In the genomic region with DNA sequence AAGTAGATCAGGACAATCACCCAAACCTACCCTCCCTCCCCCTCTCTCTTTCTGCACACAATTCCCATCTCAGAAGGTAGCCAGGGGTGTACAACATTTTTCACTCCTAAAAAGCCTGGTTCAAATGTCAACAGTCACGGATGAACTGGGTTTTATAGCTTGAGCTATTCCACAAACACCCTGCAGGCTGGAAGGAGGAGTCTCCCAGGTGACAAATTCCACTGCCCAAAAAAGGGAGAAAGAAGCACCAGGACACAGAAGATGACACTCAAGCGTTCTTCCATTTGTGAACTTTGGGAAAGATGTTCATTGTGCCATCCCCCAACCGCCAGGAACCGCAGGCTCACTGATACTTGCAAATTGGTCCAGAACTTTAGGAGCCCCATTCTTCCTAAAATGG, we compare ENCODE assay signal across 20 cellular contexts.
DNase-seq lines count a peak whose midpoint lies in the region; ATAC-seq, FAIRE-seq and TF ChIP-seq lines count a peak whose summit lies in the region.
"Had no signal": no experiment of that assay in that cellular context is flagged by ENCODE, and none has a peak within 500 bp of the region (broad histone marks: within the 10 kb centered on the region; RNA-seq: fewer than 3 reads in every experiment).

No MANE protein-coding gene starts in this region.

- H3K27ac ChIP-seq in HepG2 (ENCODE audit: extremely low read length, insufficient read depth, low read length) (no peak overlapping the region), right lobe of liver (no peak overlapping the region), HEK293 (ENCODE audit: extremely low read depth, low read depth, low read length) (no peak overlapping the region)
- H3K27ac ChIP-seq: C4-2B, GM23248, HL-60 had no signal

- no TSS peak for BruUV-seq in HepG2 (replicated peaks; lab: Mats Ljungman, UMichigan)

- in situ Hi-C loops in HepG2 (cut with HindIII; ENCODE audit: extremely low pct_ligation_motif_present, low pct_unique_long_range_greater_than_20kb) = no loop called here

- H3K4me1 ChIP-seq in HepG2 (ENCODE audit: insufficient read depth, low read length) (peaks cover 24% of the 10 kb centered on the region), right lobe of liver (no peaks in the 10 kb centered on the region), HEK293 (ENCODE audit: control insufficient read depth, insufficient read depth, low read length) (no peaks in the 10 kb centered on the region)
- H3K4me1 ChIP-seq: BE2C had no signal

- peaks cover 3% of the 10 kb centered on the region for H3K27me3 Mint-ChIP-seq in endothelial cell (ENCODE audit: unreplicated experiment)
- H3K27me3 Mint-ChIP-seq: CD4-positive, alpha-beta T cell had no signal

- FAIRE-seq in HepG2 (lab: Jason Lieb, UNC) = no peak
- FAIRE-seq: GM12892, GM18507, K562 had no signal

- peaks cover 6 to 9% of the 10 kb centered on the region in 2 experiments; a peak in 4 of 5 replicates for H3K36me3 ChIP-seq in HepG2 (replicated peaks in 1 of 2; ENCODE audit: control insufficient read depth in 1 of 2, insufficient read depth in 2 of 2, low read length in 2 of 2)
- no peaks in the 10 kb centered on the region for H3K36me3 ChIP-seq in right lobe of liver
- peaks cover 3 to 25% of the 10 kb centered on the region in 2 experiments; a peak in 2 of 3 replicates for H3K36me3 ChIP-seq in HEK293 (ENCODE audit: control insufficient read depth in 2 of 2, insufficient read depth in 1 of 2, low read length in 2 of 2)
- H3K36me3 ChIP-seq: BE2C had no signal

- no peaks in the 10 kb centered on the region for H3K79me2 ChIP-seq in HepG2 (ENCODE audit: insufficient read depth, low read length)

- DNase-seq in HepG2 (ENCODE audit: low spot score) (no peak), right lobe of liver (no peak), endothelial cell (ENCODE audit: low spot score) (no peak)
- DNase-seq: ACHN; BE2C; CD4-positive, alpha-beta T cell; DMS153; DMS79; GDM1; GM23248; HCEC 1CT; IMR-90 had no signal

- H4K20me1 ChIP-seq in HepG2 (ENCODE audit: insufficient read depth, low read length) = no peaks in the 10 kb centered on the region

- TF ChIP-seq CTCF in HepG2 (CRISPR knock-in tag; IDR thresholded peaks at IDR 0.05) (no peak), right lobe of liver (IDR thresholded peaks at IDR 0.05) (no peak), HEK293 (tag by site-specific recombination; IDR thresholded peaks at IDR 0.05) (no peak), endothelial cell (IDR thresholded peaks at IDR 0.05; ENCODE audit: unreplicated experiment) (no peak)

- no peaks in the 10 kb centered on the region for H3K9me3 Mint-ChIP-seq in endothelial cell (ENCODE audit: unreplicated experiment)
- H3K9me3 Mint-ChIP-seq: CD4-positive, alpha-beta T cell had no signal

- no peak overlapping the region for H2AFZ ChIP-seq in HepG2 (ENCODE audit: low read length)
- H2AFZ ChIP-seq: GM23248 had no signal

- POLR2A ChIA-PET in HepG2 (lab: Yijun Ruan, JAX) (interaction anchor here (0.6 kb wide), 1 partner anchor 413 kb away, joined by 3 read pairs; no protein-coding TSS in a partner anchor), HEK293 (lab: Yijun Ruan, JAX) (interaction anchor here (0.7 kb wide), 1 partner anchor 17 kb away, joined by 3 read pairs; no protein-coding TSS in a partner anchor)

- TF ChIP-seq POLR2A in HepG2 (IDR thresholded peaks at IDR 0.05; ENCODE audit: insufficient read depth in 1 of 2, low read depth in 2 of 2, low read length in 2 of 2) = no peak
- TF ChIP-seq POLR2A in right lobe of liver (IDR thresholded peaks at IDR 0.05) = no peak

- H3K4me3 ChIP-seq in HepG2 (replicated peaks in 1 of 3; ENCODE audit: insufficient read depth in 1 of 3, low read depth in 2 of 3, low read length in 3 of 3) (no peak overlapping the region), right lobe of liver (no peak overlapping the region), HEK293 (ENCODE audit: low read depth, low read length) (no peak overlapping the region)
- H3K4me3 ChIP-seq: GM23248, K562 had no signal

- WGBS in HepG2 (ENCODE audit: low lambda C conversion rate) = 86% methylated on average over 4 of the region's 4 CpGs
- 94% methylated on average over 3 of the region's 4 CpGs for WGBS in right lobe of liver (ENCODE audit: insufficient coverage, low coverage, low lambda C conversion rate, missing lambda C conversion rate)

- no peak for ATAC-seq in HepG2
- ATAC-seq in right lobe of liver = no peak
- no peak for ATAC-seq in HG03469 (IDR thresholded peaks at IDR 0.05; ENCODE audit: unreplicated experiment)
- no peak for ATAC-seq in HG03378 (IDR thresholded peaks at IDR 0.05; ENCODE audit: unreplicated experiment)
- ATAC-seq: K562 had no signal

- H3K27me3 ChIP-seq in HepG2 (ENCODE audit: control insufficient read depth in 1 of 2, insufficient read depth in 2 of 2, low read length in 2 of 2) (no peaks in the 10 kb centered on the region), right lobe of liver (no peaks in the 10 kb centered on the region)
- H3K27me3 ChIP-seq: BE2C had no signal

- no peak for TF ChIP-seq RAD21 in HepG2 (CRISPR knock-in tag; IDR thresholded peaks at IDR 0.05)

- H3K36me3 Mint-ChIP-seq in endothelial cell (ENCODE audit: low read depth, unreplicated experiment) = peaks cover 2% of the 10 kb centered on the region

- H3K9ac ChIP-seq in HepG2 (ENCODE audit: insufficient read depth, low read depth, low read length) = no peak overlapping the region
- H3K9ac ChIP-seq: GM23248 had no signal

- H3K9me3 ChIP-seq in HepG2 (ENCODE audit: low read length) (no peaks in the 10 kb centered on the region), right lobe of liver (no peaks in the 10 kb centered on the region), HEK293 (ENCODE audit: control insufficient read depth, insufficient read depth, low read depth, low read length) (no peaks in the 10 kb centered on the region)
- H3K9me3 ChIP-seq: BE2C had no signal

- H3K27ac Mint-ChIP-seq in endothelial cell (ENCODE audit: unreplicated experiment) = peak overlapping the region; percentile 18
- H3K27ac Mint-ChIP-seq: CD4-positive, alpha-beta T cell had no signal

- H3K4me3 Mint-ChIP-seq in endothelial cell (ENCODE audit: unreplicated experiment) = no peak overlapping the region
- H3K4me3 Mint-ChIP-seq: CD4-positive, alpha-beta T cell had no signal

- TF ChIP-seq EP300 in HepG2 (IDR thresholded peaks at IDR 0.05; ENCODE audit: low read depth in 2 of 2, low read length in 2 of 2) = no peak
- no peak for TF ChIP-seq EP300 in HepG2 (CRISPR knock-in tag; IDR thresholded peaks at IDR 0.05; ENCODE audit: borderline replicate concordance)

- H3K4me1 Mint-ChIP-seq in endothelial cell (ENCODE audit: unreplicated experiment) = peaks cover 17% of the 10 kb centered on the region

- intact Hi-C loops in HepG2 (cut with micrococcal nuclease; ENCODE audit: unreplicated experiment) (no loop called here), right lobe of liver (cut with DNase I) (no loop called here)

- CTCF ChIA-PET in HepG2 (lab: Yijun Ruan, JAX; ENCODE audit: low intra/inter-chr PET ratio, low total read pairs) = no interaction called here
- CTCF ChIA-PET in HEK293 (lab: Yijun Ruan, JAX) = interaction anchor here (0.6 kb wide), 1 partner anchor 496 kb away, joined by 3 read pairs; no protein-coding TSS in a partner anchor

- no peak overlapping the region for H3K4me2 ChIP-seq in HepG2 (ENCODE audit: low read depth, low read length)

TF ChIP-seq in HepG2, 621 proteins besides CTCF, POLR2A, EP300 and RAD21:
- TF ChIP-seq SRF (IDR thresholded peaks at IDR 0.05; ENCODE audit: low read depth, low read length) (peak; percentile 78), FOXC1 (CRISPR knock-in tag; IDR thresholded peaks at IDR 0.05; ENCODE audit: borderline replicate concordance) (no peak)

TF ChIP-seq in HEK293, 187 proteins besides CTCF, POLR2A, EP300 and RAD21:
- TF ChIP-seq, protein P1, sequence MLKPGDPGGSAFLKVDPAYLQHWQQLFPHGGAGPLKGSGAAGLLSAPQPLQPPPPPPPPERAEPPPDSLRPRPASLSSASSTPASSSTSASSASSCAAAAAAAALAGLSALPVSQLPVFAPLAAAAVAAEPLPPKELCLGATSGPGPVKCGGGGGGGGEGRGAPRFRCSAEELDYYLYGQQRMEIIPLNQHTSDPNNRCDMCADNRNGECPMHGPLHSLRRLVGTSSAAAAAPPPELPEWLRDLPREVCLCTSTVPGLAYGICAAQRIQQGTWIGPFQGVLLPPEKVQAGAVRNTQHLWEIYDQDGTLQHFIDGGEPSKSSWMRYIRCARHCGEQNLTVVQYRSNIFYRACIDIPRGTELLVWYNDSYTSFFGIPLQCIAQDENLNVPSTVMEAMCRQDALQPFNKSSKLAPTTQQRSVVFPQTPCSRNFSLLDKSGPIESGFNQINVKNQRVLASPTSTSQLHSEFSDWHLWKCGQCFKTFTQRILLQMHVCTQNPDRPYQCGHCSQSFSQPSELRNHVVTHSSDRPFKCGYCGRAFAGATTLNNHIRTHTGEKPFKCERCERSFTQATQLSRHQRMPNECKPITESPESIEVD (tag by site-specific recombination; IDR thresholded peaks at IDR 0.05) = peak; percentile 11; the same call in 1 of the 2 replicates
- TF ChIP-seq KLF17 (tag by site-specific recombination; IDR thresholded peaks at IDR 0.05) = no peak
TF ChIP-seq in HEK293: peak in this region for 1.
